Comparison of ENCODE assay signal across 27 cellular contexts in the genomic region with DNA sequence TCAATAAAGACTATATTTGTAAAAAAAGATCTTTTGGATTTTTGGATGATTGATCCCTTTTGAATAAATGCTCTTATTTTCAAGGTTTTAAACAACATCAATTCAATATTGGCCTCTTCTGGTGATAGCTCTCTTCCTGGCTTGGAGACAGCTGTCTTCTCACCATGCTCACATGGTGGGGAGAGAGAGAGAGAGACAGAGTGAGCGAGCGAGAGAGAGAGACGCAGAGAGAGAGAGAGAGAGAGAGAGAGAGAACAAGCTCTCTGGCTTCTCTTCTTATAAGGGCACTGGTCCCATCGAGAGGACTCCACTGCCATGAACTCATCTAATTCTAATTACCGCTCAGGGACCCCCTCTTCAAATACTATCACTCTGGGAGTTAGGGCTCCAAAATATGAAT.
"Had no signal": no experiment of that assay in that cellular context is flagged by ENCODE, and none has a peak within 500 bp of the region (broad histone marks: within the 10 kb centered on the region; RNA-seq: fewer than 3 reads in every experiment).

No MANE protein-coding gene starts in this region.

- H3K4me1 Mint-ChIP-seq: activated CD4-positive, alpha-beta T cell treated with anti-CD3 and anti-CD28 coated beads, Interleukin-2, amount 10 ng/mL, durations not matched to agents 24 days and 14 days; activated naive CD4-positive, alpha-beta T cell treated with anti-CD3 and anti-CD28 coated beads, Interleukin-2, amount 50 U/mL, for 24 hours; activated naive CD8-positive, alpha-beta T cell treated with anti-CD3 and anti-CD28 coated beads, Interleukin-2, amount 10 ng/mL, durations not matched to agents 7 days and 5 days; central memory CD8-positive, alpha-beta T cell had no signal

- H3K27me3 ChIP-seq: ascending aorta, cardiac muscle cell, SJCRH30 had no signal

- DNase-seq: activated CD4-positive, alpha-beta T cell treated with anti-CD3 and anti-CD28 coated beads, Interleukin-2, amount 10 ng/mL, durations not matched to agents 24 days and 14 days; activated CD4-positive, alpha-beta T cell treated with anti-CD3 and anti-CD28 coated beads, Interleukin-2, amount 50 U/mL, for 48 hours; activated CD8-positive, alpha-beta memory T cell treated with anti-CD3 and anti-CD28 coated beads, Interleukin-2, amount 50 U/mL, for 4 hours; activated gamma-delta T cell; activated naive CD4-positive, alpha-beta T cell treated with Interleukin-2 at 50 U/mL for 16 hours; activated naive CD8-positive, alpha-beta T cell treated with anti-CD3 and anti-CD28 coated beads, Interleukin-2, amount 10 ng/mL, durations not matched to agents 7 days and 5 days; activated T-cell treated with anti-CD3 and anti-CD28 coated beads for 4 hours; activated T-cell treated with anti-CD3 and anti-CD28 coated beads, Interleukin-2, amount 50 U/mL, for 4 hours; amygdala; Kasumi-1; MM.1S; MV-4-11; NCI-H1092; NCI-H1436 treated with DMSO at 0.1 percent for 48 hours; NCI-H1694 treated with DMSO at 0.1 percent for 48 hours; NCI-H2029; NCI-H345; NCI-H524 treated with DMSO at 0.1 percent for 48 hours; SHP77 had no signal

- H3K4me3 Mint-ChIP-seq: activated CD4-positive, alpha-beta T cell treated with anti-CD3 and anti-CD28 coated beads, Interleukin-2, amount 10 ng/mL, durations not matched to agents 24 days and 14 days; activated naive CD4-positive, alpha-beta T cell treated with anti-CD3 and anti-CD28 coated beads, Interleukin-2, amount 50 U/mL, for 24 hours; activated naive CD8-positive, alpha-beta T cell treated with anti-CD3 and anti-CD28 coated beads, Interleukin-2, amount 10 ng/mL, durations not matched to agents 7 days and 5 days; activated T-cell treated with anti-CD3 and anti-CD28 coated beads, Interleukin-2, amount 50 U/mL, for 4 hours; central memory CD8-positive, alpha-beta T cell had no signal

- H3K27ac ChIP-seq: ascending aorta, cardiac muscle cell, SJCRH30, SK-N-MC had no signal

- ATAC-seq: activated T-cell treated with anti-CD3 and anti-CD28 coated beads, Interleukin-2, amount 50 U/mL, for 4 hours; Panc1 had no signal

- H3K9me3 Mint-ChIP-seq: activated CD4-positive, alpha-beta T cell treated with anti-CD3 and anti-CD28 coated beads, Interleukin-2, amount 10 ng/mL, durations not matched to agents 24 days and 14 days; activated naive CD4-positive, alpha-beta T cell treated with anti-CD3 and anti-CD28 coated beads, Interleukin-2, amount 50 U/mL, for 24 hours; activated naive CD8-positive, alpha-beta T cell treated with anti-CD3 and anti-CD28 coated beads, Interleukin-2, amount 10 ng/mL, durations not matched to agents 7 days and 5 days; activated T-cell treated with anti-CD3 and anti-CD28 coated beads, Interleukin-2, amount 50 U/mL, for 4 hours; activated T-helper 2 cell treated with anti-CD3 and anti-CD28 coated beads, Interferon-gamma antibody, Interleukin-2, Interleukin-4, amounts not matched to agents 10 μg/mL and 5 μg/mL and 100 μg/mL, durations not matched to agents 14 hours and 24 hours and 36 hours; central memory CD8-positive, alpha-beta T cell had no signal

- H3K4me1 ChIP-seq: ascending aorta, SJCRH30 had no signal

- H3K27me3 Mint-ChIP-seq: activated CD4-positive, alpha-beta T cell treated with anti-CD3 and anti-CD28 coated beads, Interleukin-2, amount 10 ng/mL, durations not matched to agents 24 days and 14 days; central memory CD8-positive, alpha-beta T cell had no signal

- H3K36me3 Mint-ChIP-seq: activated naive CD4-positive, alpha-beta T cell treated with anti-CD3 and anti-CD28 coated beads, Interleukin-2, amount 50 U/mL, for 24 hours; activated naive CD8-positive, alpha-beta T cell treated with anti-CD3 and anti-CD28 coated beads, Interleukin-2, amount 10 ng/mL, durations not matched to agents 7 days and 5 days had no signal

- H3K9me3 ChIP-seq: ascending aorta, SJCRH30 had no signal

- H3K27ac Mint-ChIP-seq: activated CD4-positive, alpha-beta T cell treated with anti-CD3 and anti-CD28 coated beads, Interleukin-2, amount 10 ng/mL, durations not matched to agents 24 days and 14 days; activated naive CD4-positive, alpha-beta T cell treated with anti-CD3 and anti-CD28 coated beads, Interleukin-2, amount 50 U/mL, for 24 hours; activated naive CD8-positive, alpha-beta T cell treated with anti-CD3 and anti-CD28 coated beads, Interleukin-2, amount 10 ng/mL, durations not matched to agents 7 days and 5 days; activated T-helper 2 cell treated with anti-CD3 and anti-CD28 coated beads, Interferon-gamma antibody, Interleukin-2, Interleukin-4, amounts not matched to agents 10 μg/mL and 5 μg/mL and 100 μg/mL, durations not matched to agents 14 hours and 24 hours and 36 hours had no signal

- H3K4me3 ChIP-seq: ascending aorta, cardiac muscle cell, SJCRH30, SK-N-MC had no signal

- H3K36me3 ChIP-seq: ascending aorta, cardiac muscle cell, SJCRH30 had no signal
